ENCODE assay signal across 8 cellular contexts in the genomic region with DNA sequence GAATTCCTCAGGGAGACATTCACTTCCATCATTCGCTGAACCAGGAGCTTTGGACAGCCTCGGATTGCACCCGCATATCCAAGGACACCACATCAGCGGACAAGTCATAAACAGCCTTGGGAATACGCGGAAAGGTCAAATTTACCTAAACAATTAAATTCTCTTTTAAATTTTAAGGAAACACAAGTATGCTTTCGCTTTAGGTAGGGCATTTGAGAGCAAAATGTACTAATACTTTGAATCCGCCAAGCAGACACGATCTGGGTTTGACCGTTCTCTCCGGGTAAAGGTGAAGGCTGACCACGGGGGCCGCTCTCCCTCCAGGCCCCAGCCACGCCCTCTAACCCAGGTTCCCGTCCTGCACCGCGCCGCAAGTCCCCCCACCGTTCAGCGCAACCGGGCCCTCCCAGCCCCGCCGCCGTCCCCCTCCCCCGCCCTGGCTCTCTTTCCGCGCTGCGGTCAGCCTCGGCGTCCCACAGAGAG. TPM values are rescaled to one million over a fixed set of nuclear protein-coding genes. Genes with fewer than 3 reads are reported as not detected.
DNase-seq lines count a peak whose midpoint lies in the region; ATAC-seq and TF ChIP-seq lines count a peak whose summit lies in the region.

No MANE protein-coding gene starts in this region.

- H3K4me3 Mint-ChIP-seq in WTC11: peak overlapping the region; percentile 96
- H3K4me3 Mint-ChIP-seq in dendritic cell treated with granulocyte-macrophage colony-stimulating factor and Interleukin-4, amounts not matched to agents 40 ng/mL and 50 ng/mL, for 4 days: peak overlapping the region; percentile 91

- H3K36me3 Mint-ChIP-seq in WTC11: no peaks in the 10 kb centered on the region
- H3K36me3 Mint-ChIP-seq in dendritic cell treated with granulocyte-macrophage colony-stimulating factor and Interleukin-4, amounts not matched to agents 40 ng/mL and 50 ng/mL, for 4 days (ENCODE audit: low read depth): peaks cover 7% of the 10 kb centered on the region

- DNase-seq in AG09309 (ENCODE audit: low read depth): no peak
- DNase-seq in NCI-H2171 treated with DMSO at 0.1 percent for 48 hours (lab: John Stamatoyannopoulos, UW): peak; percentile 74
- DNase-seq in WTC11 (ENCODE audit: low spot score): peak; percentile 82
- peak; percentile 90 to 93 for DNase-seq in left lung
- peak; percentile 45 to 63 for DNase-seq in stimulated activated CD4-positive, alpha-beta T cell treated with anti-CD3 and anti-CD28 coated beads, Interleukin-2, amount 100 ng/mL, for 48 hours

- no peaks in the 10 kb centered on the region for H3K36me3 ChIP-seq in left lung

- peaks cover 0 to 34% of the 10 kb centered on the region in 2 donors for H3K4me1 ChIP-seq in left lung

- CTCF ChIA-PET in WTC11 (lab: Charles Lee): interaction anchor here (1.3 kb wide), 1 partner anchor 109 kb away, joined by 4 read pairs; no protein-coding TSS in a partner anchor

- H3K27me3 ChIP-seq in left lung: no peaks in the 10 kb centered on the region

- H3K4me3 ChIP-seq in AG09309 (ENCODE audit: control insufficient read depth, low read depth, low read length) (peak overlapping the region; percentile 95), left lung (peak overlapping the region; percentile 73 to 78)

- H3K4me1 Mint-ChIP-seq in WTC11: peaks cover 48% of the 10 kb centered on the region
- peaks cover 23% of the 10 kb centered on the region for H3K4me1 Mint-ChIP-seq in dendritic cell treated with granulocyte-macrophage colony-stimulating factor and Interleukin-4, amounts not matched to agents 40 ng/mL and 50 ng/mL, for 4 days (ENCODE audit: low read depth)

- no peaks in the 10 kb centered on the region for H3K27me3 Mint-ChIP-seq in WTC11 (ENCODE audit: low read depth)
- H3K27me3 Mint-ChIP-seq in dendritic cell treated with granulocyte-macrophage colony-stimulating factor and Interleukin-4, amounts not matched to agents 40 ng/mL and 50 ng/mL, for 4 days: no peaks in the 10 kb centered on the region

- H3K27ac Mint-ChIP-seq in WTC11: peak overlapping the region; percentile 87
- peak overlapping the region; percentile 88 for H3K27ac Mint-ChIP-seq in dendritic cell treated with granulocyte-macrophage colony-stimulating factor and Interleukin-4, amounts not matched to agents 40 ng/mL and 50 ng/mL, for 4 days

- H3K9me3 ChIP-seq in left lung: no peaks in the 10 kb centered on the region

- POLR2A ChIA-PET in WTC11 (lab: Charles Lee): interaction anchor here (0.5 to 1.0 kb wide), 2 partner anchors 62 to 261 kb away, joined by 3 read pairs; no protein-coding TSS in a partner anchor

- ATAC-seq in GM18861 (IDR thresholded peaks at IDR 0.05; ENCODE audit: unreplicated experiment) (peak; percentile 41), HG03066 (IDR thresholded peaks at IDR 0.05; ENCODE audit: low read depth, unreplicated experiment) (peak; percentile 71), WTC11 (peak; percentile 89), left lung (peak; percentile 94)

- peaks cover 12% of the 10 kb centered on the region; the same call in 1 of the 2 replicates for H3K9me3 Mint-ChIP-seq in WTC11
- no peaks in the 10 kb centered on the region for H3K9me3 Mint-ChIP-seq in dendritic cell treated with granulocyte-macrophage colony-stimulating factor and Interleukin-4, amounts not matched to agents 40 ng/mL and 50 ng/mL, for 4 days

- intact Hi-C loops in dendritic cell treated with granulocyte-macrophage colony-stimulating factor and Interleukin-4, amounts not matched to agents 40 ng/mL and 50 ng/mL, for 4 days (cut with micrococcal nuclease): loop anchor here (1.0 kb wide), 1 partner anchor 62 kb away; the partner anchor contains the start of gene RABGGTB
- intact Hi-C loops in left lung (cut with DNase I): no loop called here

- no peak for TF ChIP-seq CTCF in AG09309 (IDR thresholded peaks at IDR 0.05; ENCODE audit: control insufficient read depth, insufficient read depth, low read depth, low read length, missing control alignments)
- no peak for TF ChIP-seq CTCF in WTC11 (IDR thresholded peaks at IDR 0.05)
- TF ChIP-seq CTCF in left lung (IDR thresholded peaks at IDR 0.05): no peak

- H3K27ac ChIP-seq in left lung: peak overlapping the region; percentile 82 to 89

TF ChIP-seq in WTC11, 78 proteins besides CTCF, POLR2A, EP300 and RAD21 (continues in another document):
- TF ChIP-seq, protein P1, sequence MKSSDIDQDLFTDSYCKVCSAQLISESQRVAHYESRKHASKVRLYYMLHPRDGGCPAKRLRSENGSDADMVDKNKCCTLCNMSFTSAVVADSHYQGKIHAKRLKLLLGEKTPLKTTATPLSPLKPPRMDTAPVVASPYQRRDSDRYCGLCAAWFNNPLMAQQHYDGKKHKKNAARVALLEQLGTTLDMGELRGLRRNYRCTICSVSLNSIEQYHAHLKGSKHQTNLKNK (CRISPR knock-in tag; IDR thresholded peaks at IDR 0.05): no peak
- TF ChIP-seq NFATC4 (CRISPR knock-in tag; IDR thresholded peaks at IDR 0.05) (no peak), NR2C2 (CRISPR knock-in tag; IDR thresholded peaks at IDR 0.05) (no peak), STAT6 (CRISPR knock-in tag; conservative IDR thresholded peaks at IDR 0.05; ENCODE audit: low read depth) (no peak), RORB (CRISPR knock-in tag; IDR thresholded peaks at IDR 0.05) (no peak), ZNF532 (CRISPR knock-in tag; IDR thresholded peaks at IDR 0.05; ENCODE audit: borderline replicate concordance) (no peak), CREB1 (CRISPR knock-in tag; IDR thresholded peaks at IDR 0.05) (no peak), ATF2 (CRISPR knock-in tag; IDR thresholded peaks at IDR 0.05; ENCODE audit: borderline replicate concordance, low read depth) (no peak), ETV6 (CRISPR knock-in tag; IDR thresholded peaks at IDR 0.05) (no peak), SP1 (CRISPR knock-in tag; conservative IDR thresholded peaks at IDR 0.05) (no peak)
- TF ChIP-seq, protein P2, sequence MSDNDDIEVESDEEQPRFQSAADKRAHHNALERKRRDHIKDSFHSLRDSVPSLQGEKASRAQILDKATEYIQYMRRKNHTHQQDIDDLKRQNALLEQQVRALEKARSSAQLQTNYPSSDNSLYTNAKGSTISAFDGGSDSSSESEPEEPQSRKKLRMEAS (CRISPR knock-in tag; IDR thresholded peaks at IDR 0.05): no peak

RNA-seq across cellular contexts. Expression of gene ACADM, which starts 0.5 kb away (rescaled TPM):
- 36.6 to 37.9 TPM (median 37.6 TPM) in 3 replicates for total RNA-seq in WTC11 (2021)
- 10 to 100 TPM; 35.5 to 39.6 TPM for total RNA-seq in left lung

Comparison
In these comparisons a context has a peak if more than half of its experiments do, and no peak if none do; other contexts are left out.
1. ATAC-seq: peak in every context shown above with its lines; median percentile 94 in left lung; 89 in WTC11; 71 in HG03066; 41 in GM18861.